In the genomic region with DNA sequence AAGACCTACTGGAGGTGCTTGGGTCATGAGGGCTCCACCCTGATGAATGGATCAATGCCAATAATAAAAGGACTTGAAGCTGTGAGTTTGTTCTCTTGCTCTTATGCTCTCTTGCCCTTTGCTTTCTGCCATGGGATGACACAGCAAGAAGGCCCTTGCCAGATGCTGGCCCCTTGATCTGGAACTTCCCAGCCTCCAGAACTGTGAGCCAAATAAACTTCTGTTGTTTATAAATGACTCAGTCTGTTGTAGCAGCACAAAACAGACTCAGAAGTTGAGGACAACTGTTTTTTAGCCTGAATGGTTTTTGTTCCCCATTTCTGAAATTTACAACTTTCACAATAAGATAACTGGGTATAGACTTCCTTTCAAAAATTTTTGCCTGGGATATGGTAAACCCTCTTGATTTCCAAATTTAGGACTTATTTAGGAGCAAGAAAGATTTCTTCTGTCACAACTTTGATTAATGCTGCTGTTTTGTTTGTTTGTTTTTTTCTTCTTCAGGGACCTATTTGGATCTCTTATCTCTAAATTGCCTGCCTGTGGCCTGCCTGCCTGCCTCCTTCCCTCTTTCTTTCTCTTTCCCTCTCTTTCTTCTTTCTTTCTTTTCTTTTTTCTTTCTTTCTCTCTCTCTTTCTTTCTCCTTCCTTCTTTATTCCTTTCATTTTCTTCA, we compare ENCODE assay signal across 8 cellular contexts. TPM values are rescaled to one million over a fixed set of nuclear protein-coding genes. Genes with fewer than 3 reads are reported as not detected.
DNase-seq lines count a peak whose midpoint lies in the region; ATAC-seq and TF ChIP-seq lines count a peak whose summit lies in the region.

No MANE protein-coding gene starts in this region.

- POLR2A ChIA-PET in PC-3 (lab: Charles Lee; ENCODE audit: unreplicated experiment): no interaction called here

- ATAC-seq in activated CD4-positive, CD25-positive, alpha-beta regulatory T cell treated with anti-CD3 and anti-CD28 coated beads, Interleukin-2, amount 50 U/mL, for 24 hours: peak; percentile 28 to 53
- ATAC-seq in HG03196 (IDR thresholded peaks at IDR 0.05; ENCODE audit: unreplicated experiment) (peak; percentile 78), PC-3 (no peak)

- no peaks in the 10 kb centered on the region for H3F3A ChIP-seq in PC-3 (ENCODE audit: low read length, unreplicated experiment)

- H4K20me1 ChIP-seq in PC-3 (ENCODE audit: low read length): no peaks in the 10 kb centered on the region

- H3K79me2 ChIP-seq in PC-3 (ENCODE audit: low read length): no peaks in the 10 kb centered on the region

- H3K4me1 ChIP-seq in suprapubic skin (no peaks in the 10 kb centered on the region), PC-3 (ENCODE audit: insufficient read depth, low read length) (no peaks in the 10 kb centered on the region)

- H3K9me3 ChIP-seq in suprapubic skin (no peaks in the 10 kb centered on the region), PC-3 (ENCODE audit: low read length) (no peaks in the 10 kb centered on the region)

- H3K4me2 ChIP-seq in PC-3 (ENCODE audit: low read length): no peak overlapping the region

- no peaks in the 10 kb centered on the region for H3K36me3 ChIP-seq in suprapubic skin
- no peaks in the 10 kb centered on the region for H3K36me3 ChIP-seq in PC-3 (ENCODE audit: low read depth, low read length)

- no peaks in the 10 kb centered on the region for H3K9me2 ChIP-seq in PC-3 (replicated peaks; ENCODE audit: low read length)

- TF ChIP-seq CTCF in coronary artery (IDR thresholded peaks at IDR 0.05) (no peak), suprapubic skin (IDR thresholded peaks at IDR 0.05) (no peak), PC-3 (conservative IDR thresholded peaks at IDR 0.05; ENCODE audit: low read depth, low read length) (no peak)

- H2AFZ ChIP-seq in PC-3 (ENCODE audit: low read length): no peak overlapping the region

- no peak for DNase-seq in activated CD4-positive, CD25-positive, alpha-beta regulatory T cell (lab: John Stamatoyannopoulos, UW)
- DNase-seq in coronary artery (ENCODE audit: low spot score) (no peak), suprapubic skin (ENCODE audit: low spot score in 2 of 2) (no peak), PC-3 (no peak), NCI-H1436 treated with DMSO at 0.1 percent for 48 hours (lab: John Stamatoyannopoulos, UW) (no peak)
- no peak for DNase-seq in activated CD4-positive, alpha-beta T cell treated with anti-CD3 and anti-CD28 coated beads, Interleukin-2, amount 50 U/mL, for 48 hours

- TF ChIP-seq EP300 in suprapubic skin (IDR thresholded peaks at IDR 0.05): no peak

- no peak overlapping the region for H3K9ac ChIP-seq in PC-3 (ENCODE audit: low read length)

- intact Hi-C loops in PC-3 (cut with micrococcal nuclease): no loop called here

- H3K27ac ChIP-seq in coronary artery (peak overlapping the region; percentile 15 to 43), suprapubic skin (peak overlapping the region; percentile 30), PC-3 (ENCODE audit: low read length) (no peak overlapping the region)

- H3K27me3 ChIP-seq in suprapubic skin: no peaks in the 10 kb centered on the region
- peaks cover 6% of the 10 kb centered on the region; the same call in 1 of the 2 replicates for H3K27me3 ChIP-seq in PC-3 (ENCODE audit: low read length)

- CTCF ChIA-PET in PC-3 (lab: Charles Lee): no interaction called here

- no peak for TF ChIP-seq POLR2A in suprapubic skin (IDR thresholded peaks at IDR 0.05)

- BruUV-seq in PC-3 (replicated peaks; lab: Mats Ljungman, UMichigan): no TSS peak

- no peak overlapping the region for H3K4me3 ChIP-seq in coronary artery
- no peak overlapping the region for H3K4me3 ChIP-seq in suprapubic skin
- no peak overlapping the region for H3K4me3 ChIP-seq in PC-3 (ENCODE audit: low read length)

RNA-seq across cellular contexts. Expression of a gene that starts 12.1 kb away (rescaled TPM):
- total RNA-seq in suprapubic skin (10 to 100 TPM in 3 of 4 donors, 1 to 10 TPM in 1; 6.3 to 18.9 (median 12.5) TPM), PC-3 (2014; rRNA removed) (not detected in 2 replicates)
